Comparison of ENCODE assay signal across 16 cellular contexts in the genomic region with DNA sequence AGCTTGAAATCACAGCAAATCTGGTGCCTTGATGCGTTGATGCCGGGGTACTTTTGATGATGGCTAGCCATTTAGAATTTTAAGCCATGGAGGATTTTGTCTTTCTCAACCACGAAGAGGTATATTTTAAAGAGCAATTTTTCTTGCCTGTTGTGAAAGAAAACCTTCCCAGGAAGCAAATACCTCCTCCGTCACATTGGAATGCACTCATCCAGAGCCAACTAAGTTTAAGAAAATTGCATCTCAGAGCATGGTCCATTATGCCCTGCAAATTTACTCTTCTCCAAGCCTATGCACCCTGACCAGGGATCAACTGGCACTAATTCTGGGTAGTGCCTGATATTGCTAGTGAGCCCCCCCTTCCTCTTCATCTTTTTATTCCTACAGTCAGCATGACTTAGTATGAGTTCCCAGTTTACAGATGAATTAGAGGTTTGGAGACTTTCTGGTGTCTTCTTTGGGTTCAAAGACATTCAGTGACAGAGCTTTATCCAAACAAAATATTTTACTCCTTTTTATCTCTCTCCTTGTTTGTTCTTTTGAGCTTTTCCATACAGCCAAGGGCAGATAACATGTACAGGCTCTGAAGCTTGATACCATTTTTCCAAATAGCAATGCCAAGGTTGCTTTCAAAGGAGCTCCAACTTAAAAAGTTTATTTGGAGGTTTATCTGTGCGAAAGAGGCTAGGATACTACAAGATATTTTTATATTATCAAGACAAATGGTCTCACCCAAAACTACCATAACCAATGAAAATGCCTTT. TPM values are rescaled to one million over a fixed set of nuclear protein-coding genes. Genes with fewer than 3 reads are reported as not detected.
DNase-seq lines count a peak whose midpoint lies in the region; ATAC-seq and TF ChIP-seq lines count a peak whose summit lies in the region.
"Had no signal": no experiment of that assay in that cellular context is flagged by ENCODE, and none has a peak within 500 bp of the region (broad histone marks: within the 10 kb centered on the region; RNA-seq: fewer than 3 reads in every experiment).

No MANE protein-coding gene starts in this region.

- no peaks in the 10 kb centered on the region for H3K36me3 ChIP-seq in body of pancreas (replicated peaks in 1 of 2; ENCODE audit: insufficient read depth in 1 of 2, low read depth in 2 of 2)
- no peaks in the 10 kb centered on the region for H3K36me3 ChIP-seq in aorta (ENCODE audit: control insufficient read depth in 1 of 2, insufficient read depth in 2 of 2, low read length in 1 of 2)

- H3K9me3 ChIP-seq in body of pancreas (no peaks in the 10 kb centered on the region), aorta (ENCODE audit: control insufficient read depth, low read length) (no peaks in the 10 kb centered on the region)
- H3K9me3 ChIP-seq: Caco-2 had no signal

- H3K27me3 ChIP-seq in body of pancreas (no peaks in the 10 kb centered on the region), aorta (ENCODE audit: control insufficient read depth in 1 of 2, insufficient read depth in 2 of 2, low read length in 1 of 2) (no peaks in the 10 kb centered on the region)

- intact Hi-C loops in body of pancreas (cut with DNase I) = no loop called here
- intact Hi-C loops in aorta (cut with DNase I) = loop anchor here in 1 of 2 donors (2.0 to 5.0 kb wide), 3 partner anchors 36 to 201 kb away; no protein-coding TSS in a partner anchor

- H3K4me1 Mint-ChIP-seq in mesothelial cell of epicardium = peaks cover 46% of the 10 kb centered on the region

- H3K27ac ChIP-seq in body of pancreas = peak overlapping the region in 2 of 4 donors; percentile 69 to 71
- peak overlapping the region; percentile 88 to 95 for H3K27ac ChIP-seq in aorta (ENCODE audit: low read depth in 1 of 2, low read length in 2 of 2)
- H3K27ac ChIP-seq: HL-60, skin epidermis had no signal

- no peak overlapping the region for H3K4me3 Mint-ChIP-seq in mesothelial cell of epicardium
- H3K4me3 Mint-ChIP-seq: activated naive CD8-positive, alpha-beta T cell treated with anti-CD3 and anti-CD28 coated beads for 36 hours; immature natural killer cell; stimulated activated naive CD8-positive, alpha-beta T cell treated with anti-CD3 and anti-CD28 coated beads, Interleukin-15, Interleukin-2, amounts not matched to agents 100 ng/mL and 50 ng/mL, for 24 hours had no signal

- TF ChIP-seq POLR2A in body of pancreas (IDR thresholded peaks at IDR 0.05) = no peak

- no peak for DNase-seq in activated naive CD4-positive, alpha-beta T cell treated with anti-CD3 and anti-CD28 coated beads, Interleukin-2, amount 50 U/mL, for 72 hours (ENCODE audit: low spot score in 2 of 2)
- DNase-seq in activated naive CD4-positive, alpha-beta T cell treated with Interleukin-2 at 50 U/mL for 16 hours = no peak
- DNase-seq in body of pancreas (no peak), mesothelial cell of epicardium (ENCODE audit: low spot score in 2 of 2, unreplicated experiment in 2 of 2) (no peak), aorta (no peak), SW480 (ENCODE audit: low spot score) (no peak), AML-193 (lab: John Stamatoyannopoulos, UW) (no peak)
- DNase-seq: activated naive CD8-positive, alpha-beta T cell treated with anti-CD3 and anti-CD28 coated beads for 36 hours; immature natural killer cell; Karpas-422; NCI-H1436 had no signal

- 67 to 71% methylated on average over 5 of the region's 5 CpGs for WGBS in body of pancreas, 2 donors
- 10 to 20% methylated on average over 5 of the region's 5 CpGs for WGBS in aorta, 2 donors

- TF ChIP-seq CTCF in body of pancreas (IDR thresholded peaks at IDR 0.05) (no peak), mesothelial cell of epicardium (IDR thresholded peaks at IDR 0.05; ENCODE audit: unreplicated experiment) (no peak)

- H3K4me1 ChIP-seq in body of pancreas (peaks cover 23% of the 10 kb centered on the region), aorta (ENCODE audit: control insufficient read depth in 1 of 2, insufficient read depth in 2 of 2, low read length in 2 of 2) (peaks cover 2% of the 10 kb centered on the region in 2 donors)

- no peaks in the 10 kb centered on the region for H3K27me3 Mint-ChIP-seq in mesothelial cell of epicardium (ENCODE audit: low read depth)

- peak overlapping the region; percentile 39 to 66 for H3K27ac Mint-ChIP-seq in activated naive CD4-positive, alpha-beta T cell treated with anti-CD3 and anti-CD28 coated beads, Interleukin-2, amount 50 U/mL, for 72 hours
- peak overlapping the region; percentile 77 for H3K27ac Mint-ChIP-seq in mesothelial cell of epicardium
- H3K27ac Mint-ChIP-seq: activated naive CD8-positive, alpha-beta T cell treated with anti-CD3 and anti-CD28 coated beads for 36 hours; stimulated activated naive CD8-positive, alpha-beta T cell treated with anti-CD3 and anti-CD28 coated beads, Interleukin-15, Interleukin-2, amounts not matched to agents 100 ng/mL and 50 ng/mL, for 24 hours had no signal

- no peak for ATAC-seq in activated naive CD4-positive, alpha-beta T cell treated with anti-CD3 and anti-CD28 coated beads, Interleukin-2, amount 50 U/mL, for 72 hours
- ATAC-seq in body of pancreas (peak; percentile 10), aorta (ENCODE audit: low FRiP score) (no peak), GM21619 (IDR thresholded peaks at IDR 0.05; ENCODE audit: unreplicated experiment) (no peak)

- no peaks in the 10 kb centered on the region for H3K9me3 Mint-ChIP-seq in activated naive CD4-positive, alpha-beta T cell treated with anti-CD3 and anti-CD28 coated beads, Interleukin-2, amount 50 U/mL, for 72 hours
- H3K9me3 Mint-ChIP-seq in mesothelial cell of epicardium = no peaks in the 10 kb centered on the region
- H3K9me3 Mint-ChIP-seq: activated naive CD8-positive, alpha-beta T cell treated with anti-CD3 and anti-CD28 coated beads for 36 hours; stimulated activated naive CD8-positive, alpha-beta T cell treated with anti-CD3 and anti-CD28 coated beads, Interleukin-15, Interleukin-2, amounts not matched to agents 100 ng/mL and 50 ng/mL, for 24 hours had no signal

- H3K4me3 ChIP-seq in body of pancreas (no peak overlapping the region), aorta (ENCODE audit: low read length in 2 of 2) (no peak overlapping the region)
- H3K4me3 ChIP-seq: skin epidermis had no signal

- H3K36me3 Mint-ChIP-seq in activated naive CD4-positive, alpha-beta T cell treated with anti-CD3 and anti-CD28 coated beads, Interleukin-2, amount 50 U/mL, for 72 hours = no peaks in the 10 kb centered on the region
- peaks cover 7% of the 10 kb centered on the region for H3K36me3 Mint-ChIP-seq in mesothelial cell of epicardium
- H3K36me3 Mint-ChIP-seq: activated naive CD8-positive, alpha-beta T cell treated with anti-CD3 and anti-CD28 coated beads for 36 hours; immature natural killer cell had no signal

RNA-seq across cellular contexts. Expression of a gene that starts 56.6 kb away (rescaled TPM):
- 10 to 100 TPM; 50.5 to 53.7 TPM for total RNA-seq in activated naive CD4-positive, alpha-beta T cell treated with anti-CD3 and anti-CD28 coated beads, Interleukin-2, amount 50 U/mL, for 72 hours
- total RNA-seq in body of pancreas (100 to 1,000 TPM in 1 of 2 donors, 10 to 100 TPM in 1; 41.0 to 113 TPM), mesothelial cell of epicardium (242 to 270 TPM (median 243 TPM) in 3 replicates), aorta (10 to 100 TPM; 17.0 to 24.3 TPM)
- 10 to 100 TPM; 16.5 to 38.2 TPM for polyA plus RNA-seq in aorta
